In genomic region chrX:155334486-155335316, GRCh38 we compare ENCODE assay signal across 8 cellular contexts. TPM values are rescaled to one million over a fixed set of nuclear protein-coding genes. Genes with fewer than 3 reads are reported as not detected.
DNase-seq lines count a peak whose midpoint lies in the region; ATAC-seq, FAIRE-seq and TF ChIP-seq lines count a peak whose summit lies in the region.

Gene CLIC2, minus strand, starts transcription at chrX:155334614. Its CDS starts 187 bp downstream, at chrX:155334427.

- H3K9ac ChIP-seq in adipocyte (ENCODE audit: low read length) = peak within 1 kb of the TSS; percentile 52

- no peaks in the 10 kb centered on the region for H3K27me3 ChIP-seq in adipocyte (replicated peaks; ENCODE audit: control insufficient read depth, insufficient read depth, low read length)

- DNase-seq in GM12891 (ENCODE audit: insufficient read length, low spot score) = no peak
- DNase-seq in adipocyte (ENCODE audit: low read depth) = peak; percentile 85
- peak; percentile 4 for DNase-seq in left kidney (ENCODE audit: low read depth, low spot score)
- DNase-seq in D341Med (ENCODE audit: low spot score) = no peak
- no peak for DNase-seq in midbrain (lab: John Stamatoyannopoulos, UW)
- no peak for DNase-seq in stimulated activated CD4-positive, alpha-beta T cell treated with anti-CD3 and anti-CD28 coated beads, Interleukin-15, amount 100 ng/mL, for 24 hours
- no peak for DNase-seq in NCI-H1417 treated with DMSO at 0.1 percent for 48 hours (lab: John Stamatoyannopoulos, UW)

- TF ChIP-seq POLR2A in GM12891 (IDR thresholded peaks at IDR 0.05; ENCODE audit: low read depth, low read length) = 0 out of 2 replicates have a peak, but pooled peaks have one; percentile 18

- peak within 1 kb of the TSS; percentile 66 for H3K4me3 ChIP-seq in adipocyte (ENCODE audit: low read length)

- peaks cover 8% of the 10 kb centered on the region for H3K4me1 ChIP-seq in adipocyte (ENCODE audit: control insufficient read depth, insufficient read depth, low read length)

- FAIRE-seq in GM12891 (lab: Jason Lieb, UNC) = no peak

- peak; percentile 51 for ATAC-seq in HG03280 (IDR thresholded peaks at IDR 0.05; ENCODE audit: unreplicated experiment)

- H3K9me3 ChIP-seq in adipocyte (ENCODE audit: control insufficient read depth, low read length) = no peaks in the 10 kb centered on the region

- no peaks in the 10 kb centered on the region for H3K36me3 ChIP-seq in adipocyte (ENCODE audit: control insufficient read depth, insufficient read depth, low read length, severe bottlenecking)

TF ChIP-seq in GM12891, 5 proteins besides CTCF, POLR2A, EP300 and RAD21:
- TF ChIP-seq TAF1 (IDR thresholded peaks at IDR 0.05; ENCODE audit: low read depth, low read length) (peak; percentile 12; the same call in 1 of the 2 replicates), POLR2AphosphoS5 (IDR thresholded peaks at IDR 0.05; ENCODE audit: low read depth, low read length) (no peak), SPI1 (IDR thresholded peaks at IDR 0.05; ENCODE audit: low read depth, low read length) (peak; percentile 16; the same call in 1 of the 2 replicates)

RNA-seq across cellular contexts. Expression of gene CLIC2, which starts in this region (rescaled TPM):
- 18.6 TPM for polyA plus RNA-seq in GM12891 (2012; ENCODE audit: low read depth, missing spikeins)

Comparison
In these comparisons a context has a peak if more than half of its experiments do, and no peak if none do; other contexts are left out.
1. DNase-seq: peak in adipocyte (single experiment) and left kidney (single experiment); none in GM12891 (single experiment), D341Med (single experiment), midbrain (single experiment), stimulated activated CD4-positive, alpha-beta T cell treated with anti-CD3 and anti-CD28 coated beads, Interleukin-15, amount 100 ng/mL, for 24 hours (single experiment) and NCI-H1417 treated with DMSO at 0.1 percent for 48 hours (single experiment).